12 cellular contexts compared by ENCODE assay signal in genomic region chr4:41120297-41121217, GRCh38.
A peak's percentile ranks its signal among the peaks of the same experiment; 100 is the strongest.
DNase-seq lines count a peak whose midpoint lies in the region; ATAC-seq, FAIRE-seq and TF ChIP-seq lines count a peak whose summit lies in the region.
"Had no signal": no experiment of that assay in that cellular context is flagged by ENCODE, and none has a peak within 500 bp of the region (broad histone marks: within the 10 kb centered on the region; RNA-seq: fewer than 3 reads in every experiment).

No MANE protein-coding gene starts in this region.

- TF ChIP-seq POLR2A in adrenal gland (IDR thresholded peaks at IDR 0.05), result no peak

- H3K27me3 ChIP-seq in BLaER1, result no peaks in the 10 kb centered on the region
- no peaks in the 10 kb centered on the region for H3K27me3 ChIP-seq in adrenal gland
- no peaks in the 10 kb centered on the region for H3K27me3 ChIP-seq in pancreas
- no peaks in the 10 kb centered on the region for H3K27me3 ChIP-seq in CD4-positive, alpha-beta T cell (ENCODE audit: control insufficient read depth, insufficient read depth, low read length)

- no peak overlapping the region for H3K9ac ChIP-seq in BLaER1

- H3K4me2 ChIP-seq in BLaER1, result peak overlapping the region; percentile 62

- FAIRE-seq in pancreas (lab: Jason Lieb, UNC), result no peak
- FAIRE-seq: D721Med had no signal

- POLR2A ChIA-PET in CD4-positive, alpha-beta T cell (lab: Charles Lee), result no interaction called here
- POLR2A ChIA-PET in activated CD4-positive, alpha-beta memory T cell treated with anti-CD3 and anti-CD28 coated beads for 36 hours (lab: Charles Lee), result no interaction called here

- intact Hi-C loops in adrenal gland (cut with DNase I) (no loop called here), pancreas (cut with DNase I) (no loop called here)
- intact Hi-C loops in CD4-positive, alpha-beta T cell (cut with DNase I, micrococcal nuclease), result no loop called here
- intact Hi-C loops in activated CD4-positive, alpha-beta memory T cell treated with anti-CD3 and anti-CD28 coated beads for 36 hours (cut with micrococcal nuclease), result no loop called here

- H3K36me3 ChIP-seq in BLaER1, result no peaks in the 10 kb centered on the region
- no peaks in the 10 kb centered on the region for H3K36me3 ChIP-seq in adrenal gland (replicated peaks in 1 of 2)
- no peaks in the 10 kb centered on the region for H3K36me3 ChIP-seq in pancreas

- H3K9me3 ChIP-seq in BLaER1 (peaks cover 9% of the 10 kb centered on the region; the same call in 1 of the 2 replicates), adrenal gland (replicated peaks in 1 of 3) (no peaks in the 10 kb centered on the region), pancreas (no peaks in the 10 kb centered on the region)
- no peaks in the 10 kb centered on the region for H3K9me3 ChIP-seq in CD4-positive, alpha-beta T cell (ENCODE audit: control insufficient read depth, low read length)

- H3K4me1 Mint-ChIP-seq in CD4-positive, alpha-beta T cell (ENCODE audit: low read depth), result no peaks in the 10 kb centered on the region
- H3K4me1 Mint-ChIP-seq in activated CD4-positive, alpha-beta memory T cell treated with anti-CD3 and anti-CD28 coated beads for 36 hours (ENCODE audit: low read depth), result no peaks in the 10 kb centered on the region
- H3K4me1 Mint-ChIP-seq: activated naive CD4-positive, alpha-beta T cell treated with anti-CD3 and anti-CD28 coated beads, Interleukin-2, amount 50 U/mL, for 24 hours; natural killer cell had no signal

- H3K27ac Mint-ChIP-seq in CD4-positive, alpha-beta T cell, result no peak overlapping the region
- H3K27ac Mint-ChIP-seq in activated CD4-positive, alpha-beta memory T cell treated with anti-CD3 and anti-CD28 coated beads for 36 hours, result no peak overlapping the region
- H3K27ac Mint-ChIP-seq: activated naive CD4-positive, alpha-beta T cell treated with anti-CD3 and anti-CD28 coated beads, Interleukin-2, amount 50 U/mL, for 24 hours; natural killer cell had no signal

- H3K27ac ChIP-seq in BLaER1 (peak overlapping the region; percentile 52; the same call in 1 of the 2 replicates), adrenal gland (peak overlapping the region in 3 of 5 donors; percentile 26 to 49 (median 27)), pancreas (peak overlapping the region in 2 of 4 donors; percentile 34 to 47)
- H3K27ac ChIP-seq in CD4-positive, alpha-beta T cell (ENCODE audit: low read depth, low read length), result no peak overlapping the region

- H3K4me3 ChIP-seq in BLaER1 (no peak overlapping the region), adrenal gland (peak overlapping the region in 1 of 4 donors; percentile 15), pancreas (no peak overlapping the region)

- H3K4me3 Mint-ChIP-seq in CD4-positive, alpha-beta T cell, result no peak overlapping the region
- no peak overlapping the region for H3K4me3 Mint-ChIP-seq in activated CD4-positive, alpha-beta memory T cell treated with anti-CD3 and anti-CD28 coated beads for 36 hours
- H3K4me3 Mint-ChIP-seq: activated naive CD4-positive, alpha-beta T cell treated with anti-CD3 and anti-CD28 coated beads, Interleukin-2, amount 50 U/mL, for 24 hours; natural killer cell had no signal

- CTCF ChIA-PET in CD4-positive, alpha-beta T cell (lab: Charles Lee), result no interaction called here
- CTCF ChIA-PET in activated CD4-positive, alpha-beta memory T cell treated with anti-CD3 and anti-CD28 coated beads for 36 hours (lab: Charles Lee), result no interaction called here

- H3K9me3 Mint-ChIP-seq in CD4-positive, alpha-beta T cell, result peaks cover 3% of the 10 kb centered on the region
- H3K9me3 Mint-ChIP-seq in activated CD4-positive, alpha-beta memory T cell treated with anti-CD3 and anti-CD28 coated beads for 36 hours, result peaks cover 3% of the 10 kb centered on the region

- H3K27me3 Mint-ChIP-seq in CD4-positive, alpha-beta T cell, result peaks cover 4% of the 10 kb centered on the region
- H3K27me3 Mint-ChIP-seq in activated CD4-positive, alpha-beta memory T cell treated with anti-CD3 and anti-CD28 coated beads for 36 hours, result no peaks in the 10 kb centered on the region

- TF ChIP-seq CTCF in adrenal gland (IDR thresholded peaks at IDR 0.05), result no peak
- no peak for TF ChIP-seq CTCF in pancreas (IDR thresholded peaks at IDR 0.05)
- TF ChIP-seq CTCF in GM10266 (IDR thresholded peaks at IDR 0.05; ENCODE audit: control insufficient read depth, insufficient read depth, low read depth, missing control alignments), result no peak
- no peak for TF ChIP-seq CTCF in CD4-positive, alpha-beta T cell (IDR thresholded peaks at IDR 0.05)

- peak in 3 of 4 donors; percentile 68 to 81 (median 80) for ATAC-seq in pancreas
- no peak for ATAC-seq in CD4-positive, alpha-beta T cell (ENCODE audit: poor library complexity)
- ATAC-seq: natural killer cell; stimulated activated naive CD8-positive, alpha-beta T cell treated with anti-CD3 and anti-CD28 coated beads, Interleukin-15, Interleukin-2, amounts not matched to agents 100 U/mL and 50 U/mL, for 24 hours had no signal

- DNase-seq in adrenal gland (peak; percentile 31 to 82 (median 71)), globus pallidus (ENCODE audit: low spot score) (peak; percentile 74), pancreas (peak in 3 of 6 donors; percentile 29 to 53 (median 31)), GM10266 (ENCODE audit: extremely low spot score) (no peak), retina (no peak)
- DNase-seq in CD4-positive, alpha-beta T cell, result no peak
- DNase-seq in activated CD4-positive, alpha-beta memory T cell treated with anti-CD3 and anti-CD28 coated beads for 36 hours, result no peak
- DNase-seq: natural killer cell; stimulated activated naive CD8-positive, alpha-beta T cell treated with anti-CD3 and anti-CD28 coated beads, Interleukin-15, Interleukin-2, amounts not matched to agents 100 U/mL and 50 U/mL, for 24 hours had no signal

- no peaks in the 10 kb centered on the region for H4K20me1 ChIP-seq in BLaER1

- WGBS in adrenal gland, 4 donors, result 24 to 29% (median 27%) methylated on average over 12 of the region's 12 CpGs
- 25 to 35% methylated on average over 12 of the region's 12 CpGs for WGBS in pancreas, 2 donors

- H3K4me1 ChIP-seq in BLaER1 (peaks cover 44% of the 10 kb centered on the region), adrenal gland (replicated peaks in 1 of 2) (peaks cover 5 to 7% of the 10 kb centered on the region in 2 donors), pancreas (peaks cover 0 to 7% (median 0%) of the 10 kb centered on the region in 3 donors)

- H3K36me3 Mint-ChIP-seq in CD4-positive, alpha-beta T cell (ENCODE audit: low read depth), result no peaks in the 10 kb centered on the region
- no peaks in the 10 kb centered on the region for H3K36me3 Mint-ChIP-seq in activated CD4-positive, alpha-beta memory T cell treated with anti-CD3 and anti-CD28 coated beads for 36 hours
- H3K36me3 Mint-ChIP-seq: activated naive CD4-positive, alpha-beta T cell treated with anti-CD3 and anti-CD28 coated beads, Interleukin-2, amount 50 U/mL, for 24 hours; natural killer cell had no signal

Comparison
In these comparisons a context has a peak if more than half of its experiments do, and no peak if none do; other contexts are left out.
1. DNase-seq: peak in adrenal gland (7 of 7) and globus pallidus (single experiment); none in GM10266 (single experiment), CD4-positive, alpha-beta T cell (0 of 10), activated CD4-positive, alpha-beta memory T cell treated with anti-CD3 and anti-CD28 coated beads for 36 hours (single experiment) and retina (single experiment).